7 cellular contexts compared by ENCODE assay signal in the genomic region with DNA sequence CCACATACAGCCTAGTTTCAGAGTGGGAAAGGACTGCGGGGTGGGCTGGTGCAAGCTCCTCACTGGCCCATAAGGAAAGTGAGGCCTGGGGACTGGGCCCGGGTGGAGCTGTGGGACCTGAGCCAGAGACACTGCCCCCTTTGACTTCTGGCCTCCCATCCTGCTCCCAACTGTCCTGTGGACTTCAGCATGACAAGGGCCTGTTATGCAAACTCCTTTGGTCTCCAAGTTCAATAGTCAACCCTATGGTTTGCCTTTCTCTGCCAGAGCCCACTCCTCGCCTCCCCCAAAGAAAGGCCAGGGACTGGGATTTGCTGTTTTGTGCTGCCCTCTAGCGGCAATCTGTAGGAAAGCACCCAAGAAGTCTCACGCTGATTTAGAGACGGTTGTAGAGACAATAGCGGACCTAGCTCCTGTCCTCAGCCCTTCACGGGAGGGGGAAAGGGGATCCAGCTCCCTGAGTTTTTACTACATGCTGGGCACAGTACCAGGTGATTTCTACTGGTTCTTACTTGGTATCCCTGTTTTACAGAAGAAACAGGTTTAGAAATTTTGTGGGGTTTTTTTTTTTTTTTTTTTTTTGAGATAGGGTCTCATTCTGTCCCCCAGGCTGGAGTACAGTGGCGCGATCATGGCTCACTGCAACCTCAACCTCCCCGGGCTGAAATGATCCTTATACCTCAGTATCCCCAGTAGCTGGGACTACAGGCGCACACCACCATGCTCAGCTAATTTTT. TPM values are rescaled to one million over a fixed set of nuclear protein-coding genes. Genes with fewer than 3 reads are reported as not detected.
DNase-seq lines count a peak whose midpoint lies in the region; ATAC-seq and TF ChIP-seq lines count a peak whose summit lies in the region.

No MANE protein-coding gene starts in this region.

- H3K4me3 ChIP-seq in left ventricle myocardium inferior (no peak overlapping the region), skeletal muscle cell (ENCODE audit: low read depth, low read length) (no peak overlapping the region)

- no peaks in the 10 kb centered on the region for H3K9me3 Mint-ChIP-seq in activated naive CD4-positive, alpha-beta T cell treated with anti-CD3 and anti-CD28 coated beads, Interleukin-2, amount 50 U/mL, for 24 hours

- H3K4me1 Mint-ChIP-seq in activated naive CD4-positive, alpha-beta T cell treated with anti-CD3 and anti-CD28 coated beads, Interleukin-2, amount 50 U/mL, for 24 hours = peaks cover 11% of the 10 kb centered on the region

- H3K27ac ChIP-seq in left ventricle myocardium inferior (replicated peaks) = no peak overlapping the region

- H3K36me3 Mint-ChIP-seq in activated naive CD4-positive, alpha-beta T cell treated with anti-CD3 and anti-CD28 coated beads, Interleukin-2, amount 50 U/mL, for 24 hours = peaks cover 3% of the 10 kb centered on the region

- peaks cover 96% of the 10 kb centered on the region for H3K27me3 ChIP-seq in left ventricle myocardium inferior (ENCODE audit: low read depth)

- H3K4me3 Mint-ChIP-seq in activated naive CD4-positive, alpha-beta T cell treated with anti-CD3 and anti-CD28 coated beads, Interleukin-2, amount 50 U/mL, for 24 hours = peak overlapping the region; percentile 52

- H3K27me3 Mint-ChIP-seq in activated naive CD4-positive, alpha-beta T cell treated with anti-CD3 and anti-CD28 coated beads, Interleukin-2, amount 50 U/mL, for 24 hours = peaks cover 28% of the 10 kb centered on the region

- TF ChIP-seq CTCF in GM10266 (IDR thresholded peaks at IDR 0.05; ENCODE audit: control insufficient read depth, insufficient read depth, low read depth, missing control alignments) (peak; percentile 92), left ventricle myocardium inferior (IDR thresholded peaks at IDR 0.05; ENCODE audit: borderline replicate concordance) (peak; percentile 67)

- no peak for ATAC-seq in GM21723 (IDR thresholded peaks at IDR 0.05; ENCODE audit: unreplicated experiment)

- H3K4me1 ChIP-seq in left ventricle myocardium inferior = peaks cover 9% of the 10 kb centered on the region

- DNase-seq in GM10266 (ENCODE audit: extremely low spot score) (peak; percentile 84), NCI-H1092 (lab: John Stamatoyannopoulos, UW) (peak; percentile 81), SKM-1 (lab: John Stamatoyannopoulos, UW; ENCODE audit: unreplicated experiment) (peak; percentile 24), left ventricle myocardium inferior (no peak), skeletal muscle cell (ENCODE audit: low read depth) (peak; percentile 12)

- no peaks in the 10 kb centered on the region for H3K36me3 ChIP-seq in left ventricle myocardium inferior

- H3K9me3 ChIP-seq in left ventricle myocardium inferior (replicated peaks) = no peaks in the 10 kb centered on the region

- no peak overlapping the region for H3K27ac Mint-ChIP-seq in activated naive CD4-positive, alpha-beta T cell treated with anti-CD3 and anti-CD28 coated beads, Interleukin-2, amount 50 U/mL, for 24 hours

- intact Hi-C loops in left ventricle myocardium inferior (cut with micrococcal nuclease) = no loop called here

RNA-seq across cellular contexts. Expression of a gene that starts 1.2 kb away (rescaled TPM):
- total RNA-seq in left ventricle myocardium inferior = not detected

RNA-seq across cellular contexts. Expression of a gene that starts 9.3 kb away (rescaled TPM):
- not detected for total RNA-seq in left ventricle myocardium inferior

RNA-seq across cellular contexts. Expression of a gene that starts 21.4 kb away (rescaled TPM):
- 0.66 TPM for total RNA-seq in left ventricle myocardium inferior

RNA-seq across cellular contexts. Expression of a gene that starts 33.3 kb away (rescaled TPM):
- 3,337 TPM for total RNA-seq in left ventricle myocardium inferior

RNA-seq across cellular contexts. Expression of a gene that starts 36.2 kb away (rescaled TPM):
- 29.0 TPM for total RNA-seq in left ventricle myocardium inferior
